ENCODE assay signal across 8 cellular contexts in genomic region chr4:30436394-30436793, GRCh38.
"Had no signal": no experiment of that assay in that cellular context is flagged by ENCODE, and none has a peak within 500 bp of the region (broad histone marks: within the 10 kb centered on the region; RNA-seq: fewer than 3 reads in every experiment).

No MANE protein-coding gene starts in this region.

- H3K4me1 ChIP-seq: HAP-1 had no signal

- H3K27ac ChIP-seq: GM23248, HL-60 had no signal

- H3K4me3 ChIP-seq: GM23248, HAP-1 had no signal

- H3K9me3 ChIP-seq: HAP-1 had no signal

- H3K9ac ChIP-seq: GM23248 had no signal

- ATAC-seq: HCT116, HepG2 had no signal

- H3K36me3 ChIP-seq: HAP-1 had no signal

- DNase-seq: GM23248, GOT3, H7, HFFc6 had no signal

- H2AFZ ChIP-seq: GM23248 had no signal
